ENCODE assay signal across 9 cellular contexts in the genomic region with DNA sequence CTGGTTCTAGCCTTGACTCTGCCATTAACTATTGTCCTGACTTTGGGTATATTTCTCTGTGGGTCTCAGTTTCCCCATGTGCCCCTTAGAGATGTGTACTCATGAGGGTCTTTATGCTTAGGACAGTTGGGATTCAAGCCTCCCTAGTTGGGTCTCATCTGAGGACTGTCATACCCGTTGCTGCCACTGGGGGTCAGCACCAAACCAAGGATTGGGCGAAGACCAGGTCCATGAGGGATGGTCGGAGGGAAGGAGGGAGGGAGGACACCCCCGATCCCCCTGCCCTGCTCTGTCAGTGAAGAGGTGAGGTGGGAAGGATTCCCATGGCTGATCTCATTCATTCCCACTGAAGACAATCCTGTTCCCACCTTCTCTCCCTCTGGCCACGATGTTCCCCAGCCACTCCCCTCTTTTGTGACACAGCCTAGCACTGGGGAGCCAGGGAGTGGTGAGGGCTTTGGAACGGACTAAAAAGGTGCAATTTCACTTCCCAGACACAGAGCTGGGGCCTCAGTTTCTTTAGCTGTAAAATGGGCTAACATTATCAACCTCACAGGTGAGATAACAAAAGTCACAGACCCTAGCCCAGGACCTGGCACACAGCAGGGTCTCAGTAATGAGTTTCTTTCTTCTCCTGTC. TPM values are rescaled to one million over a fixed set of nuclear protein-coding genes. Genes with fewer than 3 reads are reported as not detected.
DNase-seq lines count a peak whose midpoint lies in the region; ATAC-seq and TF ChIP-seq lines count a peak whose summit lies in the region.
"Had no signal": no experiment of that assay in that cellular context is flagged by ENCODE, and none has a peak within 500 bp of the region (broad histone marks: within the 10 kb centered on the region; RNA-seq: fewer than 3 reads in every experiment).

No MANE protein-coding gene starts in this region.

- H3K27ac ChIP-seq in SJSA1 = no peak overlapping the region
- H3K27ac ChIP-seq in psoas muscle = no peak overlapping the region

- no peak overlapping the region for H3K4me3 ChIP-seq in SJSA1
- H3K4me3 ChIP-seq in psoas muscle = no peak overlapping the region

- TF ChIP-seq CTCF in HFFc6 (IDR thresholded peaks at IDR 0.05) (peak; percentile 99), psoas muscle (IDR thresholded peaks at IDR 0.05) (peak; percentile 99)

- DNase-seq in DMS114 treated with DMSO at 0.1 percent for 48 hours (lab: John Stamatoyannopoulos, UW; ENCODE audit: unreplicated experiment) = peak; percentile 34
- peak; percentile 38 for DNase-seq in HFFc6
- DNase-seq in SJSA1 (ENCODE audit: low read depth in 1 of 2, low spot score in 2 of 2) = peak; percentile 28 to 49
- DNase-seq in activated naive CD4-positive, alpha-beta T cell treated with anti-CD3 and anti-CD28 coated beads, Interleukin-2, amount 10 ng/mL, durations not matched to agents 7 days and 5 days = peak; percentile 82
- DNase-seq in Right ventricle myocardium inferior (ENCODE audit: missing footprints) = peak; percentile 75
- peak; percentile 75 to 84 for DNase-seq in psoas muscle
- no peak for DNase-seq in cortex of kidney (lab: John Stamatoyannopoulos, UW)

- ATAC-seq in Right ventricle myocardium inferior (peak; percentile 59), psoas muscle (peak; percentile 83 to 95 (median 87)), GM18505 (IDR thresholded peaks at IDR 0.05; ENCODE audit: unreplicated experiment) (no peak)

- no peaks in the 10 kb centered on the region for H3K36me3 ChIP-seq in SJSA1
- peaks cover 0 to 5% of the 10 kb centered on the region in 2 donors for H3K36me3 ChIP-seq in psoas muscle (ENCODE audit: insufficient read depth in 1 of 2, low read depth in 1 of 2)

- H3K9me3 Mint-ChIP-seq in HFFc6 = no peaks in the 10 kb centered on the region
- no peaks in the 10 kb centered on the region for H3K9me3 Mint-ChIP-seq in activated naive CD4-positive, alpha-beta T cell treated with anti-CD3 and anti-CD28 coated beads, Interleukin-2, amount 10 ng/mL, durations not matched to agents 7 days and 5 days
- H3K9me3 Mint-ChIP-seq: dendritic cell treated with granulocyte-macrophage colony-stimulating factor and Interleukin-4, amounts not matched to agents 40 ng/mL and 50 ng/mL, for 4 days had no signal

- H3K4me1 ChIP-seq in SJSA1 (replicated peaks) = no peaks in the 10 kb centered on the region
- H3K4me1 ChIP-seq in psoas muscle = no peaks in the 10 kb centered on the region

- CTCF ChIA-PET in activated naive CD4-positive, alpha-beta T cell treated with anti-CD3 and anti-CD28 coated beads, Interleukin-2, amount 10 ng/mL, durations not matched to agents 7 days and 5 days (lab: Charles Lee) = interaction anchor here (0.7 to 4.3 kb wide), 25 partner anchors 10 to 213 kb away, joined by 3 to 174 read pairs (median 5); partner anchors contain the start of gene GDPD5

- H3K4me3 Mint-ChIP-seq in HFFc6 = no peak overlapping the region
- H3K4me3 Mint-ChIP-seq in activated naive CD4-positive, alpha-beta T cell treated with anti-CD3 and anti-CD28 coated beads, Interleukin-2, amount 10 ng/mL, durations not matched to agents 7 days and 5 days = no peak overlapping the region
- H3K4me3 Mint-ChIP-seq: dendritic cell treated with granulocyte-macrophage colony-stimulating factor and Interleukin-4, amounts not matched to agents 40 ng/mL and 50 ng/mL, for 4 days had no signal

- 10 to 12% (median 12%) methylated on average over 6 of the region's 6 CpGs for WGBS in psoas muscle, 3 donors

- no peaks in the 10 kb centered on the region for H3K36me3 Mint-ChIP-seq in HFFc6 (ENCODE audit: low read depth)
- no peaks in the 10 kb centered on the region for H3K36me3 Mint-ChIP-seq in activated naive CD4-positive, alpha-beta T cell treated with anti-CD3 and anti-CD28 coated beads, Interleukin-2, amount 10 ng/mL, durations not matched to agents 7 days and 5 days

- H3K27me3 Mint-ChIP-seq in HFFc6 (ENCODE audit: insufficient read depth) = peaks cover 30% of the 10 kb centered on the region
- peaks cover 10% of the 10 kb centered on the region for H3K27me3 Mint-ChIP-seq in activated naive CD4-positive, alpha-beta T cell treated with anti-CD3 and anti-CD28 coated beads, Interleukin-2, amount 10 ng/mL, durations not matched to agents 7 days and 5 days
- H3K27me3 Mint-ChIP-seq: dendritic cell treated with granulocyte-macrophage colony-stimulating factor and Interleukin-4, amounts not matched to agents 40 ng/mL and 50 ng/mL, for 4 days had no signal

- H3K4me1 Mint-ChIP-seq in HFFc6 (ENCODE audit: low read depth) = no peaks in the 10 kb centered on the region
- no peaks in the 10 kb centered on the region for H3K4me1 Mint-ChIP-seq in activated naive CD4-positive, alpha-beta T cell treated with anti-CD3 and anti-CD28 coated beads, Interleukin-2, amount 10 ng/mL, durations not matched to agents 7 days and 5 days

- H3K9me3 ChIP-seq in SJSA1 (replicated peaks) (no peaks in the 10 kb centered on the region), psoas muscle (no peaks in the 10 kb centered on the region)

- intact Hi-C loops in Right ventricle myocardium inferior (cut with DNase I) = loop anchor here (1.0 kb wide), 2 partner anchors 80 to 87 kb away; partner anchors contain the start of gene GDPD5
- intact Hi-C loops in psoas muscle (cut with DNase I) = loop anchor here in 1 of 2 donors (1.0 to 5.0 kb wide), 2 partner anchors 58 to 87 kb away; no protein-coding TSS in a partner anchor

- H3K27ac Mint-ChIP-seq in HFFc6 = no peak overlapping the region
- H3K27ac Mint-ChIP-seq in activated naive CD4-positive, alpha-beta T cell treated with anti-CD3 and anti-CD28 coated beads, Interleukin-2, amount 10 ng/mL, durations not matched to agents 7 days and 5 days = no peak overlapping the region
- H3K27ac Mint-ChIP-seq: dendritic cell treated with granulocyte-macrophage colony-stimulating factor and Interleukin-4, amounts not matched to agents 40 ng/mL and 50 ng/mL, for 4 days had no signal

- TF ChIP-seq POLR2A in GM18505 (IDR thresholded peaks at IDR 0.05; ENCODE audit: borderline replicate concordance, extremely low read depth, insufficient read depth, insufficient read length) = no peak

- H3K27me3 ChIP-seq in SJSA1 (replicated peaks) = no peaks in the 10 kb centered on the region
- no peaks in the 10 kb centered on the region for H3K27me3 ChIP-seq in psoas muscle (ENCODE audit: insufficient read depth in 3 of 3, low read length in 2 of 3)

RNA-seq across cellular contexts. Expression of gene KLHL35, which starts 12.4 kb away (rescaled TPM):
- not detected for total RNA-seq in HFFc6 (2021; fragmentation: NEBNext Ultra II Directional; extraction: Animal tissue kit (Norgen Biotek cat#: 25700))
- total RNA-seq in SJSA1 (2014; rRNA removed; shearing (Covaris generic)) = 0.41 and 0.58 TPM in 2 replicates
- 0.68 TPM for total RNA-seq in Right ventricle myocardium inferior
- total RNA-seq in psoas muscle = under 1 TPM; 0.34 to 0.64 (median 0.39) TPM
- 1 to 10 TPM in 2 of 3 donors, under 1 TPM in 1; 0.56 to 4.1 (median 1.2) TPM for polyA plus RNA-seq in psoas muscle

RNA-seq across cellular contexts. Expression of gene RPS3, which starts 46.1 kb away (rescaled TPM):
- 1,000 to 10,000 TPM; 1,897 to 2,167 (median 1,932) TPM for total RNA-seq in HFFc6 (2021; fragmentation: NEBNext Ultra II Directional; extraction: Animal tissue kit (Norgen Biotek cat#: 25700))
- total RNA-seq in SJSA1 (2014; rRNA removed; shearing (Covaris generic)) = 697 and 750 TPM in 2 replicates
- total RNA-seq in Right ventricle myocardium inferior (972 TPM), psoas muscle (1,000 to 10,000 TPM in 2 of 4 donors, 100 to 1,000 TPM in 2; 807 to 1,216 (median 929) TPM)
- polyA plus RNA-seq in psoas muscle = 1,000 to 10,000 TPM; 1,619 to 2,132 (median 1,802) TPM
